ENCODE assay signal across 34 cellular contexts in the genomic region with DNA sequence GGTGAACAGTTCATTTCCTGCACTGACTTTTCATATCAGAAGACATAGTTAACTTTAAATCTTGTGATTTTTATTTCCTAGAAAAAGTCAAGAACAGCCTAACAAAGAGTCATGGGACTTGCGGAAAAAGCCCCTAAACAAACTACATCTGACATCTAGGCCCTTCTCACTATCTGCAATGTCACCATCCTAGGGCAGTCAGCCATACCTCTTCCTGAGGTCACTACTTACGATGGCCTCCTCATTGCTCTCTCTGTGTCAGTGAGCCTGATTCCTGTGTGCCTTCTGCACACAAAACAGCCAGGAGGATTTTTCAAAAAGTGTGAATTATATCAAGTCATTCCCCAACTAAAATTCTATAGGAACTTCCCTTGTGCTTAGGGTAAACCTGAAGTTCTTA. TPM values are rescaled to one million over a fixed set of nuclear protein-coding genes. Genes with fewer than 3 reads are reported as not detected.
"Had no signal": no experiment of that assay in that cellular context is flagged by ENCODE, and none has a peak within 500 bp of the region (broad histone marks: within the 10 kb centered on the region; RNA-seq: fewer than 3 reads in every experiment).

No MANE protein-coding gene starts in this region.

- H3K36me3 Mint-ChIP-seq: activated naive CD4-positive, alpha-beta T cell treated with anti-CD3 and anti-CD28 coated beads, Interleukin-2, amount 50 U/mL, for 24 hours; activated naive CD8-positive, alpha-beta T cell treated with anti-CD3 and anti-CD28 coated beads, Interleukin-2, amount 10 ng/mL, durations not matched to agents 7 days and 5 days; brain had no signal

- H3K36me3 ChIP-seq: ascending aorta, breast epithelium, cardiac muscle cell, esophagus muscularis mucosa, gastrocnemius medialis, heart right ventricle, WERI-Rb-1 had no signal

- H3K4me3 Mint-ChIP-seq: activated B cell treated with CpG ODN at 0.5 μM for 24 hours; activated CD8-positive, alpha-beta T cell treated with anti-CD3 and anti-CD28 coated beads for 36 hours; activated naive CD4-positive, alpha-beta T cell treated with anti-CD3 and anti-CD28 coated beads, Interleukin-2, amount 50 U/mL, for 24 hours; activated naive CD8-positive, alpha-beta T cell treated with anti-CD3 and anti-CD28 coated beads, Interleukin-2, amount 10 ng/mL, durations not matched to agents 7 days and 5 days; activated T-cell treated with anti-CD3 and anti-CD28 coated beads, Interleukin-2, amount 50 U/mL, for 4 hours; activated T-helper 17 cell treated with anti-CD3 and anti-CD28 coated beads, Interleukin-2, amount 50 U/mL, for 72 hours; brain; central memory CD8-positive, alpha-beta T cell; effector memory CD8-positive, alpha-beta T cell; T-helper 17 cell; T-helper 2 cell treated with Interferon-gamma antibody and Interleukin-4, amounts not matched to agents 5 μg/mL and 100 μg/mL, for 36 hours had no signal

- H3K27ac Mint-ChIP-seq: activated B cell treated with CpG ODN at 0.5 μM for 24 hours; activated CD8-positive, alpha-beta T cell treated with anti-CD3 and anti-CD28 coated beads for 36 hours; activated naive CD4-positive, alpha-beta T cell treated with anti-CD3 and anti-CD28 coated beads, Interleukin-2, amount 50 U/mL, for 24 hours; activated naive CD8-positive, alpha-beta T cell treated with anti-CD3 and anti-CD28 coated beads, Interleukin-2, amount 10 ng/mL, durations not matched to agents 7 days and 5 days; activated T-helper 17 cell treated with anti-CD3 and anti-CD28 coated beads, Interleukin-2, amount 50 U/mL, for 72 hours; brain; effector memory CD8-positive, alpha-beta T cell; T-helper 17 cell; T-helper 2 cell treated with Interferon-gamma antibody and Interleukin-4, amounts not matched to agents 5 μg/mL and 100 μg/mL, for 36 hours had no signal

- H3K9me3 ChIP-seq: ascending aorta, breast epithelium, esophagus muscularis mucosa, gastrocnemius medialis, heart right ventricle had no signal

- H3K27me3 Mint-ChIP-seq: central memory CD8-positive, alpha-beta T cell; effector memory CD8-positive, alpha-beta T cell had no signal

- H3K27ac ChIP-seq: ascending aorta, breast epithelium, cardiac muscle cell, esophagus muscularis mucosa, foreskin keratinocyte, gastrocnemius medialis, heart right ventricle, WERI-Rb-1 had no signal

- H3K4me1 ChIP-seq: ascending aorta, breast epithelium, esophagus muscularis mucosa, foreskin keratinocyte, gastrocnemius medialis, heart right ventricle had no signal

- H3K27me3 ChIP-seq: ascending aorta, breast epithelium, cardiac muscle cell, esophagus muscularis mucosa, foreskin keratinocyte, gastrocnemius medialis, heart right ventricle had no signal

- H3K4me1 Mint-ChIP-seq: activated B cell treated with CpG ODN at 0.5 μM for 24 hours; brain; central memory CD8-positive, alpha-beta T cell had no signal

- H3K9me3 Mint-ChIP-seq: activated B cell treated with CpG ODN at 0.5 μM for 24 hours; activated CD8-positive, alpha-beta T cell treated with anti-CD3 and anti-CD28 coated beads for 36 hours; activated naive CD4-positive, alpha-beta T cell treated with anti-CD3 and anti-CD28 coated beads, Interleukin-2, amount 50 U/mL, for 24 hours; activated T-cell treated with anti-CD3 and anti-CD28 coated beads, Interleukin-2, amount 50 U/mL, for 4 hours; activated T-helper 17 cell treated with anti-CD3 and anti-CD28 coated beads, Interleukin-2, amount 50 U/mL, for 72 hours; brain; effector memory CD8-positive, alpha-beta T cell; T-helper 2 cell treated with Interferon-gamma antibody and Interleukin-4, amounts not matched to agents 5 μg/mL and 100 μg/mL, for 36 hours had no signal

- H3K4me3 ChIP-seq: ascending aorta, breast epithelium, cardiac muscle cell, esophagus muscularis mucosa, gastrocnemius medialis, heart right ventricle had no signal

- FAIRE-seq: colon had no signal

- DNase-seq: activated B cell treated with CpG ODN at 0.5 μM for 24 hours; activated CD4-positive, alpha-beta T cell treated with anti-CD3 and anti-CD28 coated beads for 48 hours; activated CD4-positive, alpha-beta T cell treated with anti-CD3 and anti-CD28 coated beads, Interleukin-2, amount 50 U/mL, for 1 hour; activated CD4-positive, alpha-beta T cell treated with anti-CD3 and anti-CD28 coated beads, Interleukin-2, amount 50 U/mL, for 48 hours; activated CD8-positive, alpha-beta memory T cell treated with anti-CD3 and anti-CD28 coated beads for 24 hours; activated CD8-positive, alpha-beta T cell treated with anti-CD3 and anti-CD28 coated beads for 36 hours; activated effector memory CD4-positive, alpha-beta T cell treated with Interleukin-2 at 50 U/mL for 16 hours; activated gamma-delta T cell treated with Interleukin-2 at 50 U/mL for 16 hours; activated naive CD4-positive, alpha-beta T cell treated with Interleukin-2 at 50 U/mL for 16 hours; activated naive CD8-positive, alpha-beta T cell treated with anti-CD3 and anti-CD28 coated beads, Interleukin-2, amount 10 ng/mL, durations not matched to agents 7 days and 5 days; activated T-cell treated with anti-CD3 and anti-CD28 coated beads, Interleukin-2, amount 50 U/mL, for 4 hours; cortex of kidney; dermis blood vessel endothelial cell; effector CD4-positive, alpha-beta T cell; effector memory CD8-positive, alpha-beta T cell; erythroblast; foreskin keratinocyte; gastrocnemius medialis; heart right ventricle; T-helper 1 cell; T-helper 17 cell; T1000; WERI-Rb-1 had no signal

- ATAC-seq: activated CD4-positive, CD25-positive, alpha-beta regulatory T cell treated with anti-CD3 and anti-CD28 coated beads, Interleukin-2, amount 50 U/mL, for 24 hours; activated CD8-positive, alpha-beta T cell treated with anti-CD3 and anti-CD28 coated beads for 36 hours; activated T-cell treated with anti-CD3 and anti-CD28 coated beads, Interleukin-2, amount 50 U/mL, for 4 hours; activated T-helper 17 cell treated with anti-CD3 and anti-CD28 coated beads, Interleukin-2, amount 50 U/mL, for 72 hours; effector memory CD8-positive, alpha-beta T cell; foreskin keratinocyte; gastrocnemius medialis; heart right ventricle; T-helper 17 cell had no signal

RNA-seq across cellular contexts. Expression of a gene that starts 22.4 kb away (rescaled TPM):
- total RNA-seq: activated B cell treated with CpG ODN at 0.5 μM for 24 hours, ascending aorta, foreskin keratinocyte had no signal
- polyA plus RNA-seq: foreskin keratinocyte had no signal
